In genomic region chr17:4587195-4587594, GRCh38 we compare ENCODE assay signal across 24 cellular contexts. TPM values are rescaled to one million over a fixed set of nuclear protein-coding genes. Genes with fewer than 3 reads are reported as not detected.
"Had no signal": no experiment of that assay in that cellular context is flagged by ENCODE, and none has a peak within 500 bp of the region (broad histone marks: within the 10 kb centered on the region; RNA-seq: fewer than 3 reads in every experiment).

No MANE protein-coding gene starts in this region.

- DNase-seq: activated CD4-positive, alpha-beta T cell treated with anti-CD3 and anti-CD28 coated beads for 4 hours; activated CD8-positive, alpha-beta memory T cell treated with anti-CD3 and anti-CD28 coated beads, Interleukin-2, amount 50 U/mL, for 4 hours; activated CD8-positive, alpha-beta T cell treated with anti-CD3 and anti-CD28 coated beads for 36 hours; activated gamma-delta T cell; activated T-cell treated with anti-CD3 and anti-CD28 coated beads, Interleukin-2, amount 50 U/mL, for 72 hours; amniotic stem cell; cortex of kidney; effector memory CD4-positive, alpha-beta T cell; foreskin melanocyte; hippocampal formation; lower lobe of right lung; midbrain; stimulated activated CD4-positive, alpha-beta T cell treated with anti-CD3 and anti-CD28 coated beads, Interleukin-4, amount 100 ng/mL, for 24 hours; stimulated activated naive CD8-positive, alpha-beta T cell treated with anti-CD3 and anti-CD28 coated beads, Interleukin-15, Interleukin-2, amounts not matched to agents 100 U/mL and 50 U/mL, for 24 hours; transverse colon had no signal

- H3K36me3 ChIP-seq: lower lobe of right lung, SJCRH30, transverse colon had no signal

- H3K9me3 Mint-ChIP-seq: activated CD8-positive, alpha-beta T cell treated with anti-CD3 and anti-CD28 coated beads for 36 hours; activated T-cell treated with anti-CD3 and anti-CD28 coated beads, Interleukin-2, amount 50 U/mL, for 72 hours; WTC11 had no signal

- H3K4me3 Mint-ChIP-seq: activated CD8-positive, alpha-beta T cell treated with anti-CD3 and anti-CD28 coated beads for 36 hours; activated naive CD8-positive, alpha-beta T cell; activated T-cell treated with anti-CD3 and anti-CD28 coated beads, Interleukin-2, amount 50 U/mL, for 72 hours; WTC11 had no signal

- H3K27ac Mint-ChIP-seq: activated CD8-positive, alpha-beta T cell treated with anti-CD3 and anti-CD28 coated beads for 36 hours; activated naive CD8-positive, alpha-beta T cell; activated T-cell treated with anti-CD3 and anti-CD28 coated beads, Interleukin-2, amount 50 U/mL, for 72 hours; WTC11 had no signal

- H3K4me3 ChIP-seq: lower lobe of right lung, SJCRH30, transverse colon had no signal

- H3K27ac ChIP-seq: parathyroid adenoma, SJCRH30, transverse colon had no signal

- H3K36me3 Mint-ChIP-seq: activated naive CD8-positive, alpha-beta T cell; WTC11 had no signal

- H3K79me2 ChIP-seq: parathyroid adenoma had no signal

- H3K9me3 ChIP-seq: lower lobe of right lung, SJCRH30, transverse colon had no signal

- H2AFZ ChIP-seq: parathyroid adenoma had no signal

- H3K9ac ChIP-seq: parathyroid adenoma had no signal

- FAIRE-seq: TTC549 had no signal

- H3K4me1 ChIP-seq: parathyroid adenoma, SJCRH30 had no signal

RNA-seq across cellular contexts. Expression of gene SMTNL2, which starts 2.9 kb away (rescaled TPM):
- total RNA-seq: activated CD8-positive, alpha-beta T cell treated with anti-CD3 and anti-CD28 coated beads for 36 hours; activated T-cell treated with anti-CD3 and anti-CD28 coated beads, Interleukin-2, amount 50 U/mL, for 72 hours; SJCRH30; T-helper 2 cell treated with Interferon-gamma antibody and Interleukin-4, amounts not matched to agents 100 ng/mL and 5 ng/mL, for 36 hours had no signal

RNA-seq across cellular contexts. Expression of gene GGT6, which starts 26.8 kb away (rescaled TPM):
- total RNA-seq: activated CD8-positive, alpha-beta T cell treated with anti-CD3 and anti-CD28 coated beads for 36 hours; activated T-cell treated with anti-CD3 and anti-CD28 coated beads, Interleukin-2, amount 50 U/mL, for 72 hours; fibroblast of lung; SJCRH30; T-helper 2 cell treated with Interferon-gamma antibody and Interleukin-4, amounts not matched to agents 100 ng/mL and 5 ng/mL, for 36 hours had no signal
- polyA plus RNA-seq: fibroblast of lung had no signal

RNA-seq across cellular contexts. Expression of gene ALOX15, which starts 54.3 kb away (rescaled TPM):
- total RNA-seq: activated CD8-positive, alpha-beta T cell treated with anti-CD3 and anti-CD28 coated beads for 36 hours; fibroblast of lung; kidney epithelial cell; renal cortical epithelial cell; T-helper 2 cell treated with Interferon-gamma antibody and Interleukin-4, amounts not matched to agents 100 ng/mL and 5 ng/mL, for 36 hours had no signal
- polyA plus RNA-seq: fibroblast of lung had no signal
